ENCODE assay signal across 22 cellular contexts in the genomic region with DNA sequence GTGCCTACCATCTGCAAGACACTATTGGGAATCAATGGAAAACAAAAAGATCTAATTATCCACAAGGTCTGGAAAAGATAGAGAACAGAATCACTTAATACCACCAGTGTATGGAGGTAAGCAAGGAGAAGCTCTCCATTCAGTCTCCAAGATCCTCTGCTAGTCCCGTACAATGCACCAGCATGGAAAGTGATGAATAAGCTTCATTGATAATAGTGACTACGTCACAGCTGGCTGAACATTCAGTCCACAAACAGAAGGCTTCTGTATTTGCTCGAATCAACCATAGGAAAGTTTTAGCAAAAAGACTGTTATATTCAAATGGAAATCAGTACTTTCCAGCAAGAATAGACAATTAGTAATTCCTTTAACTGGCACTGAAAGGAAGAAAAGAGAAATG. TPM values are rescaled to one million over a fixed set of nuclear protein-coding genes. Genes with fewer than 3 reads are reported as not detected.
DNase-seq lines count a peak whose midpoint lies in the region; ATAC-seq, FAIRE-seq and TF ChIP-seq lines count a peak whose summit lies in the region.
"Had no signal": no experiment of that assay in that cellular context is flagged by ENCODE, and none has a peak within 500 bp of the region (broad histone marks: within the 10 kb centered on the region; RNA-seq: fewer than 3 reads in every experiment).

No MANE protein-coding gene starts in this region.

- ATAC-seq in left cardiac atrium (peak in 1 of 2 donors; percentile 92), pancreas (peak; percentile 67 to 89 (median 82)), GM21515 (IDR thresholded peaks at IDR 0.05; ENCODE audit: unreplicated experiment) (no peak), GM21619 (IDR thresholded peaks at IDR 0.05; ENCODE audit: unreplicated experiment) (no peak)
- ATAC-seq: mucosa of descending colon, T-cell had no signal

- no peaks in the 10 kb centered on the region for H3K27me3 ChIP-seq in pancreas

- no peak for FAIRE-seq in pancreas (lab: Jason Lieb, UNC)
- FAIRE-seq: astrocyte, D721Med, GM19239, HTR-8/SVneo, keratinocyte, RCC 7860 had no signal

- H3K4me3 ChIP-seq in pancreas = peak overlapping the region in 1 of 4 donors; percentile 3
- H3K4me3 ChIP-seq: mucosa of descending colon, thoracic aorta had no signal

- in situ Hi-C loops in G401 (cut with HindIII; ENCODE audit: low sequenced_read_pairs) = no loop called here

- DNase-seq in G401 (ENCODE audit: low spot score) = peak; percentile 47
- peak in 43 of 61 donors; percentile 15 to 92 (median 61) for DNase-seq in caudate nucleus (lab: John Stamatoyannopoulos, UW)
- DNase-seq in left cardiac atrium = peak; percentile 39
- DNase-seq in pancreas = peak in 2 of 6 donors; percentile 26 to 49
- no peak for DNase-seq in activated T-cell treated with anti-CD3 and anti-CD28 coated beads, Interleukin-2, amount 50 U/mL, for 48 hours
- no peak for DNase-seq in NCI-H2107 treated with DMSO at 0.1 percent for 48 hours (lab: John Stamatoyannopoulos, UW; ENCODE audit: unreplicated experiment)
- DNase-seq: activated CD8-positive, alpha-beta memory T cell treated with anti-CD3 and anti-CD28 coated beads for 24 hours; activated gamma-delta T cell; foreskin fibroblast; mucosa of descending colon; NCI-H187 treated with DMSO at 0.1 percent for 48 hours; NCI-H524 treated with DMSO at 0.1 percent for 48 hours; T-cell had no signal

- intact Hi-C loops in left cardiac atrium (cut with DNase I) = no loop called here
- intact Hi-C loops in pancreas (cut with DNase I) = no loop called here

- TF ChIP-seq CTCF in pancreas (IDR thresholded peaks at IDR 0.05) = no peak

- H3K27ac ChIP-seq in caudate nucleus (ENCODE audit: low read depth, low read length) (peak overlapping the region; percentile 99), pancreas (peak overlapping the region; percentile 3 to 71 (median 5))
- H3K27ac ChIP-seq: thoracic aorta had no signal

- no peaks in the 10 kb centered on the region for H3K9me3 ChIP-seq in pancreas
- H3K9me3 ChIP-seq: mucosa of descending colon, thoracic aorta had no signal

- no peaks in the 10 kb centered on the region for H3K36me3 ChIP-seq in pancreas
- H3K36me3 ChIP-seq: thoracic aorta had no signal

- H3K4me1 ChIP-seq in pancreas = peaks cover 23 to 34% (median 25%) of the 10 kb centered on the region in 3 donors

- WGBS in pancreas, 2 donors = 20 to 38% methylated on average over 3 of the region's 3 CpGs

RNA-seq across cellular contexts. Expression of gene IGSF11, which starts 42.9 kb away (rescaled TPM):
- total RNA-seq in G401 (2014; rRNA removed; shearing (Covaris generic)) = not detected in 2 replicates
- 1 to 10 TPM; 2.2 to 2.7 TPM for total RNA-seq in left cardiac atrium
- 1 to 10 TPM; 1.5 to 6.4 (median 3.3) TPM for total RNA-seq in pancreas
- 1 to 10 TPM; 2.1 to 6.2 TPM for polyA plus RNA-seq in pancreas

Comparison
In these comparisons a context has a peak if more than half of its experiments do, and no peak if none do; other contexts are left out.
1. DNase-seq: peak in G401 (single experiment), caudate nucleus (43 of 61) and left cardiac atrium (single experiment); none in activated T-cell treated with anti-CD3 and anti-CD28 coated beads, Interleukin-2, amount 50 U/mL, for 48 hours (0 of 2) and NCI-H2107 treated with DMSO at 0.1 percent for 48 hours (single experiment).
2. ATAC-seq: peak in pancreas (4 of 4); none in GM21515 (single experiment) and GM21619 (single experiment).